Comparison of ENCODE assay signal across 12 cellular contexts in the genomic region with DNA sequence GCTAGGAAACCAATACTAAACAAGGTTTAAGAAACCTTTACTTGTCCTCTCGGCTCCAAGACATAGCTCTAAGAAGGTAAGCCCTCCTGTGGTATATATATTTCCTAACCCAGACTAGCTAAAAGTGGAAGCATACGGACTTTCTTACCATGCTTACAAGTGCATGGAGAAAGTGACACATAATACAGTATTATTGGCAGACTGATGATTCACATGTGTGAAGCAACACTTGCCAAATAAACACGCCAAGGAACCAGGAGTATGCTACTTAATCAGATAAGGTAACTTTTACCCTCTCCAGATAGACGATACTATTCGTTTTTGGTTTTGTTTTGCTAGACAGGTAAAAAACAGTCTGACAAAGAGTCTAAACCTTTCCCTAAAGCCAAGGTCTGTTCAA.
DNase-seq lines count a peak whose midpoint lies in the region; ATAC-seq and TF ChIP-seq lines count a peak whose summit lies in the region.
"Had no signal": no experiment of that assay in that cellular context is flagged by ENCODE, and none has a peak within 500 bp of the region (broad histone marks: within the 10 kb centered on the region; RNA-seq: fewer than 3 reads in every experiment).

No MANE protein-coding gene starts in this region.

- peak; percentile 45 for ATAC-seq in central memory CD8-positive, alpha-beta T cell (replicated peaks; ENCODE audit: extremely low read depth, poor library complexity, severe bottlenecking)
- no peak for ATAC-seq in GM18519 (IDR thresholded peaks at IDR 0.05; ENCODE audit: low FRiP score, unreplicated experiment)
- ATAC-seq: effector memory CD8-positive, alpha-beta T cell had no signal

- H3K27ac Mint-ChIP-seq in central memory CD8-positive, alpha-beta T cell (ENCODE audit: low read depth): peak overlapping the region; percentile 57
- H3K27ac Mint-ChIP-seq in nephron progenitor cell: peak overlapping the region; percentile 99

- no peak overlapping the region for H3K4me3 Mint-ChIP-seq in central memory CD8-positive, alpha-beta T cell
- H3K4me3 Mint-ChIP-seq in nephron progenitor cell: no peak overlapping the region
- H3K4me3 Mint-ChIP-seq: effector memory CD8-positive, alpha-beta T cell had no signal

- no peaks in the 10 kb centered on the region for H3K27me3 Mint-ChIP-seq in central memory CD8-positive, alpha-beta T cell
- no peaks in the 10 kb centered on the region for H3K27me3 Mint-ChIP-seq in nephron progenitor cell (ENCODE audit: low read depth, poor library complexity)
- H3K27me3 Mint-ChIP-seq: effector memory CD8-positive, alpha-beta T cell had no signal

- peaks cover 25% of the 10 kb centered on the region for H3K4me1 Mint-ChIP-seq in central memory CD8-positive, alpha-beta T cell
- H3K4me1 Mint-ChIP-seq in nephron progenitor cell: peaks cover 95% of the 10 kb centered on the region

- peaks cover 19% of the 10 kb centered on the region for H3K36me3 Mint-ChIP-seq in central memory CD8-positive, alpha-beta T cell (ENCODE audit: insufficient read depth)
- H3K36me3 Mint-ChIP-seq in nephron progenitor cell (ENCODE audit: low read depth): peaks cover 60% of the 10 kb centered on the region

- DNase-seq in ELR (ENCODE audit: low read depth) (peak; percentile 53), MV-4-11 (lab: John Stamatoyannopoulos, UW) (peak; percentile 39), nephron progenitor cell (no peak), germinal center (ENCODE audit: low spot score) (no peak), NCI-H2029 treated with DMSO at 0.1 percent for 48 hours (lab: John Stamatoyannopoulos, UW) (no peak)
- no peak for DNase-seq in central memory CD8-positive, alpha-beta T cell (ENCODE audit: low spot score in 2 of 2)
- DNase-seq: effector memory CD8-positive, alpha-beta T cell; NCI-H2107; nucleus accumbens; Peyer's patch; testis had no signal

- H3K9me3 Mint-ChIP-seq in central memory CD8-positive, alpha-beta T cell: no peaks in the 10 kb centered on the region
- no peaks in the 10 kb centered on the region for H3K9me3 Mint-ChIP-seq in nephron progenitor cell
- H3K9me3 Mint-ChIP-seq: effector memory CD8-positive, alpha-beta T cell had no signal

- TF ChIP-seq CTCF in nephron progenitor cell (IDR thresholded peaks at IDR 0.05): no peak

Comparison
In these comparisons a context has a peak if more than half of its experiments do, and no peak if none do; other contexts are left out.
1. DNase-seq: peak in ELR (single experiment) and MV-4-11 (single experiment); none in central memory CD8-positive, alpha-beta T cell (0 of 2), nephron progenitor cell (single experiment), germinal center (single experiment) and NCI-H2029 treated with DMSO at 0.1 percent for 48 hours (single experiment).